8 cellular contexts compared by ENCODE assay signal in the genomic region with DNA sequence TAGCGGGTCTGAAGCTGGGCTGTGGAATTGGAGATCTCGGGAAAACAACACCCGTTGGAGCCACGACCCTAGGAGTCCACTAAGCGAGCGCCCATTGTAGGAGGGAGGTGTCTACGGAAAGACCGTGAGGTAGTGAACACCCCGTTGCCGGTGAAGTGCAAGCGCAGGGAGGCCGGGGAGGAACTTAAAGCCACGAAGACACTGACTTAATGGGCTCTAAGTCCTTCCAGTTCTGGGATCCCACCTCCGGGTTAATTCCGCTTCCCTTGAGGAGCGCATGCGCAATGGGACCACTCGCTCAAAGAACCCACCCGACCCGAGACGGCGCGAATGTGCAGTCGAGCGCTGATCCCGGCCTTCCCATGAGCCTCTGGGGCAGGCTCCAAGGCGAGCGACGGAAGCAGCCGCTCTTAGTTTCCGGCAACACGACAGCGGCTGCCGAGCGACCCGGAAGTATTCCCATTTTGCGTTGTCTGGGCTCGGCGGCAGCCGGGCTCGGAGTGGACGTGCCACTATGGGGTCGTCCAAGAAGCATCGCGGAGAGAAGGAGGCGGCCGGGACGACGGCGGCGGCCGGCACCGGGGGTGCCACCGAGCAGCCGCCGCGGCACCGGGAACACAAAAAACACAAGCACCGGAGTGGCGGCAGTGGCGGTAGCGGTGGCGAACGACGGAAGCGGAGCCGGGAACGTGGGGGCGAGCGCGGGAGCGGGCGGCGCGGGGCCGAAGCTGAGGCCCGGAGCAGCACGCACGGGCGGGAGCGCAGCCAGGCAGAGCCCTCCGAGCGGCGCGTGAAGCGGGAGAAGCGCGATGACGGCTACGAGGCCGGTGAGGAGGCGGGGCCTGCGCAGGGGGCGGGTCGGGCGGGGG. TPM values are rescaled to one million over a fixed set of nuclear protein-coding genes. Genes with fewer than 3 reads are reported as not detected.
DNase-seq lines count a peak whose midpoint lies in the region; ATAC-seq and TF ChIP-seq lines count a peak whose summit lies in the region.

A gene with protein sequence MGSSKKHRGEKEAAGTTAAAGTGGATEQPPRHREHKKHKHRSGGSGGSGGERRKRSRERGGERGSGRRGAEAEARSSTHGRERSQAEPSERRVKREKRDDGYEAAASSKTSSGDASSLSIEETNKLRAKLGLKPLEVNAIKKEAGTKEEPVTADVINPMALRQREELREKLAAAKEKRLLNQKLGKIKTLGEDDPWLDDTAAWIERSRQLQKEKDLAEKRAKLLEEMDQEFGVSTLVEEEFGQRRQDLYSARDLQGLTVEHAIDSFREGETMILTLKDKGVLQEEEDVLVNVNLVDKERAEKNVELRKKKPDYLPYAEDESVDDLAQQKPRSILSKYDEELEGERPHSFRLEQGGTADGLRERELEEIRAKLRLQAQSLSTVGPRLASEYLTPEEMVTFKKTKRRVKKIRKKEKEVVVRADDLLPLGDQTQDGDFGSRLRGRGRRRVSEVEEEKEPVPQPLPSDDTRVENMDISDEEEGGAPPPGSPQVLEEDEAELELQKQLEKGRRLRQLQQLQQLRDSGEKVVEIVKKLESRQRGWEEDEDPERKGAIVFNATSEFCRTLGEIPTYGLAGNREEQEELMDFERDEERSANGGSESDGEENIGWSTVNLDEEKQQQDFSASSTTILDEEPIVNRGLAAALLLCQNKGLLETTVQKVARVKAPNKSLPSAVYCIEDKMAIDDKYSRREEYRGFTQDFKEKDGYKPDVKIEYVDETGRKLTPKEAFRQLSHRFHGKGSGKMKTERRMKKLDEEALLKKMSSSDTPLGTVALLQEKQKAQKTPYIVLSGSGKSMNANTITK (plus strand): TSS at position 468 of the 869 bp plus-strand sequence. CDS start 47 bp downstream, at position 515.

- H3K36me3 Mint-ChIP-seq in activated naive CD8-positive, alpha-beta T cell treated with anti-CD3 and anti-CD28 coated beads, Interleukin-2, amount 50 U/mL, for 24 hours (ENCODE audit: low read depth) = peaks cover 27% of the 10 kb centered on the region

- TF ChIP-seq EP300 in ovary (IDR thresholded peaks at IDR 0.05) = no peak

- H3K27me3 ChIP-seq in ovary = no peaks in the 10 kb centered on the region
- no peaks in the 10 kb centered on the region for H3K27me3 ChIP-seq in thymus (ENCODE audit: control insufficient read depth, insufficient read depth)

- peak; percentile 99 for DNase-seq in GM12865 (ENCODE audit: low read depth)
- peak; percentile 87 for DNase-seq in NCI-H1436 treated with DMSO at 0.1 percent for 48 hours (lab: John Stamatoyannopoulos, UW)
- DNase-seq in T follicular helper cell (ENCODE audit: low read depth) = peak; percentile 95
- DNase-seq in activated naive CD8-positive, alpha-beta T cell treated with anti-CD3 and anti-CD28 coated beads, Interleukin-2, amount 50 U/mL, for 24 hours = peak; percentile 95
- DNase-seq in Right ventricle myocardium inferior (ENCODE audit: missing footprints) = peak; percentile 99
- peak; percentile 96 to 98 (median 97) for DNase-seq in ovary

- H3K9me3 Mint-ChIP-seq in activated naive CD8-positive, alpha-beta T cell treated with anti-CD3 and anti-CD28 coated beads, Interleukin-2, amount 50 U/mL, for 24 hours = no peaks in the 10 kb centered on the region

- H3K4me3 ChIP-seq in GM12865 (ENCODE audit: low read depth, low read length) (peak within 1 kb of the TSS; percentile 63), ovary (peak within 1 kb of the TSS; percentile 99), thymus (ENCODE audit: low read length) (peak within 1 kb of the TSS; percentile 91)

- intact Hi-C loops in Right ventricle myocardium inferior (cut with DNase I) (loop anchor here (1.0 to 10.0 kb wide), 4 partner anchors 41 to 107 kb away; a partner anchor contains a TSS), ovary (cut with DNase I) (loop anchor here in 2 of 4 donors (5.0 to 10.0 kb wide), 3 partner anchors 36 to 77 kb away; a partner anchor contains a TSS)

- peaks cover 45% of the 10 kb centered on the region for H3K4me1 Mint-ChIP-seq in activated naive CD8-positive, alpha-beta T cell treated with anti-CD3 and anti-CD28 coated beads, Interleukin-2, amount 50 U/mL, for 24 hours

- H3K4me1 ChIP-seq in ovary (ENCODE audit: insufficient read depth) = peaks cover 9% of the 10 kb centered on the region
- peaks cover 19% of the 10 kb centered on the region for H3K4me1 ChIP-seq in thymus (ENCODE audit: control insufficient read depth, insufficient read depth, low read length)

- no peaks in the 10 kb centered on the region for H3K9me3 ChIP-seq in ovary
- no peaks in the 10 kb centered on the region for H3K9me3 ChIP-seq in thymus (ENCODE audit: control insufficient read depth)

- peak within 1 kb of the TSS; percentile 96 for H3K27ac Mint-ChIP-seq in activated naive CD8-positive, alpha-beta T cell treated with anti-CD3 and anti-CD28 coated beads, Interleukin-2, amount 50 U/mL, for 24 hours

- WGBS in ovary, 3 donors = 0 to 1% (median 0%) methylated on average over 80 to 96 of the region's 96 CpGs
- WGBS in thymus = under 1% methylated on average over 96 of the region's 96 CpGs

- peaks cover 2% of the 10 kb centered on the region for H3K27me3 Mint-ChIP-seq in activated naive CD8-positive, alpha-beta T cell treated with anti-CD3 and anti-CD28 coated beads, Interleukin-2, amount 50 U/mL, for 24 hours

- peak; percentile 46 for TF ChIP-seq POLR2A in ovary (IDR thresholded peaks at IDR 0.05)

- H3K27ac ChIP-seq in ovary = peak within 1 kb of the TSS; percentile 52 to 63
- H3K27ac ChIP-seq in thymus (ENCODE audit: low read depth) = peak within 1 kb of the TSS; percentile 96

- TF ChIP-seq CTCF in GM12865 (IDR thresholded peaks at IDR 0.05; ENCODE audit: insufficient read depth, low read depth, low read length, missing control alignments) (no peak), ovary (IDR thresholded peaks at IDR 0.05) (peak in 1 of 3 donors; percentile 25)

- H3K36me3 ChIP-seq in ovary (no peaks in the 10 kb centered on the region), thymus (ENCODE audit: control insufficient read depth, insufficient read depth) (peaks cover 28% of the 10 kb centered on the region)

- ATAC-seq in HG02763 (IDR thresholded peaks at IDR 0.05; ENCODE audit: unreplicated experiment) (peak; percentile 87), Right ventricle myocardium inferior (peak; percentile 99)
- ATAC-seq in activated naive CD8-positive, alpha-beta T cell treated with anti-CD3 and anti-CD28 coated beads, Interleukin-2, amount 50 U/mL, for 24 hours = peak; percentile 96

- peak within 1 kb of the TSS; percentile 91 for H3K4me3 Mint-ChIP-seq in activated naive CD8-positive, alpha-beta T cell treated with anti-CD3 and anti-CD28 coated beads, Interleukin-2, amount 50 U/mL, for 24 hours

RNA-seq across cellular contexts. Expression of the gene that starts here (rescaled TPM):
- total RNA-seq in Right ventricle myocardium inferior (29.9 TPM), ovary (10 to 100 TPM; 41.4 to 64.9 (median 57.0) TPM)
- polyA plus RNA-seq in ovary (10 to 100 TPM in 1 of 2 donors, 1 to 10 TPM in 1; 8.8 to 52.4 TPM), thymus (97.5 TPM)

Comparison
In these comparisons a context has a peak if more than half of its experiments do, and no peak if none do; other contexts are left out.
1. Peak in every context shown above with its lines: DNase-seq, ATAC-seq, H3K4me3 ChIP-seq and H3K27ac ChIP-seq.